ENCODE assay signal across 31 cellular contexts in the genomic region with DNA sequence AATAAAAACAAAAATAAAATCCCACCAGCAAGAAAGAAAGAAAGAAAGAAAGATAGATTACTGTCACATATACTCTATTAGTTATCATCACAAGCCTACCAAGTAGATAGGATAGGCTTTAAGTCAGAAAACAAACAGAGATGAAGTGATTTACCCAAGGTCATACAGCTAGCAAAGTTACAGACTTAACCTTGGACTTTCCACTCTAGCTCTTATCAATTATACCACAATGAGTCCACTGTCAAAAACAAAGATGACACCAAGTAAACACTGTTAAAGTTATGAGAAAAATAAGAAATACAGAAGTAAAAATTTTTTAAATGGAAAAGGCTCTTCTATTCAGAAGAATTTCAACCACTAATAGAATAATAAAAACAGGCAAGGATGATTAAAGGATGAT. TPM values are rescaled to one million over a fixed set of nuclear protein-coding genes. Genes with fewer than 3 reads are reported as not detected.
DNase-seq lines count a peak whose midpoint lies in the region; ATAC-seq, FAIRE-seq and TF ChIP-seq lines count a peak whose summit lies in the region.
"Had no signal": no experiment of that assay in that cellular context is flagged by ENCODE, and none has a peak within 500 bp of the region (broad histone marks: within the 10 kb centered on the region; RNA-seq: fewer than 3 reads in every experiment).

No MANE protein-coding gene starts in this region.

- no peak overlapping the region for H3K4me3 ChIP-seq in HepG2 (replicated peaks in 1 of 3; ENCODE audit: insufficient read depth in 1 of 3, low read depth in 2 of 3, low read length in 3 of 3)
- no peak overlapping the region for H3K4me3 ChIP-seq in right lobe of liver
- H3K4me3 ChIP-seq: A549; BLaER1; BLaER1 treated with 17β-estradiol and CSF1 and Interleukin-3, amounts not matched to agents 10 nM and 100 nM had no signal

- TF ChIP-seq RAD21 in HepG2 (CRISPR knock-in tag; IDR thresholded peaks at IDR 0.05) = no peak

- POLR2A ChIA-PET in HepG2 (lab: Yijun Ruan, JAX) = interaction anchor here (1.0 to 1.7 kb wide), 4 partner anchors 13 to 278 kb away, joined by 3 to 15 read pairs (median 6); partner anchors contain the start of genes LARS1, RBM27 and TCERG1

- H3K9ac ChIP-seq in HepG2 (ENCODE audit: insufficient read depth, low read depth, low read length) = no peak overlapping the region
- H3K9ac ChIP-seq: BLaER1; BLaER1 treated with 17β-estradiol and CSF1 and Interleukin-3, amounts not matched to agents 10 nM and 100 nM had no signal

- CTCF ChIA-PET in HepG2 (lab: Yijun Ruan, JAX; ENCODE audit: low intra/inter-chr PET ratio, low total read pairs) = no interaction called here

- H3K4me1 ChIP-seq in HepG2 (ENCODE audit: insufficient read depth, low read length) (peaks cover 23% of the 10 kb centered on the region), right lobe of liver (no peaks in the 10 kb centered on the region)
- H3K4me1 ChIP-seq: A549, BE2C, Caco-2 had no signal

- H3K27me3 ChIP-seq in HepG2 (ENCODE audit: control insufficient read depth in 1 of 2, insufficient read depth in 2 of 2, low read length in 2 of 2) = no peaks in the 10 kb centered on the region
- no peaks in the 10 kb centered on the region for H3K27me3 ChIP-seq in right lobe of liver
- H3K27me3 ChIP-seq: BE2C; BLaER1; BLaER1 treated with 17β-estradiol and CSF1 and Interleukin-3, amounts not matched to agents 10 nM and 100 nM had no signal

- peak; percentile 76 for ATAC-seq in HepG2
- ATAC-seq in right lobe of liver = no peak
- ATAC-seq: A549; CD8-positive, alpha-beta T cell had no signal

- DNase-seq in HepG2 (ENCODE audit: low spot score) (peak; percentile 81), right lobe of liver (no peak), H54 (ENCODE audit: insufficient read length, low spot score) (no peak), kidney tubule cell (ENCODE audit: low spot score) (no peak)
- DNase-seq: 8988T; ACHN; AML-193; BE2C; C1 segment of cervical spinal cord; Caco-2; Calu3; CD4-positive, alpha-beta memory T cell; CD4-positive, alpha-beta T cell; CD4-positive, CD25-positive, alpha-beta regulatory T cell; CD8-positive, alpha-beta memory T cell; CD8-positive, alpha-beta T cell; COR-L47; DMS 273 treated with DMSO at 0.1 percent for 48 hours; DMS153; DMS53; DMS79; DMS79 treated with DMSO at 0.1 percent for 48 hours; DND-41; EL had no signal

- TF ChIP-seq POLR2A in HepG2 (IDR thresholded peaks at IDR 0.05; ENCODE audit: insufficient read depth in 1 of 2, low read depth in 2 of 2, low read length in 2 of 2) = no peak
- no peak for TF ChIP-seq POLR2A in right lobe of liver (IDR thresholded peaks at IDR 0.05)
- no peak for TF ChIP-seq POLR2A in H54 (IDR thresholded peaks at IDR 0.05; ENCODE audit: low read depth, low read length)

- no TSS peak for BruUV-seq in HepG2 (replicated peaks; lab: Mats Ljungman, UMichigan)

- no peaks in the 10 kb centered on the region for H3K79me2 ChIP-seq in HepG2 (ENCODE audit: insufficient read depth, low read length)

- FAIRE-seq in HepG2 (lab: Jason Lieb, UNC) (no peak), H54 (lab: Jason Lieb, UNC) (peak; percentile 36)
- FAIRE-seq: A204.1, A549, D721Med had no signal

- H3K36me3 ChIP-seq in HepG2 (replicated peaks in 1 of 2; ENCODE audit: control insufficient read depth in 1 of 2, insufficient read depth in 2 of 2, low read length in 2 of 2) (peaks cover 6 to 56% of the 10 kb centered on the region in 2 experiments), right lobe of liver (peaks cover 0 to 59% (median 20%) of the 10 kb centered on the region in 4 donors)

- in situ Hi-C loops in HepG2 (cut with HindIII; ENCODE audit: extremely low pct_ligation_motif_present, low pct_unique_long_range_greater_than_20kb) = no loop called here

- H2AFZ ChIP-seq in HepG2 (ENCODE audit: low read length) = no peak overlapping the region

- TF ChIP-seq CTCF in HepG2 (CRISPR knock-in tag; IDR thresholded peaks at IDR 0.05) = no peak
- TF ChIP-seq CTCF in right lobe of liver (IDR thresholded peaks at IDR 0.05) = no peak

- H3K27ac ChIP-seq in HepG2 (ENCODE audit: extremely low read length, insufficient read depth, low read length) (peak overlapping the region; percentile 65), right lobe of liver (no peak overlapping the region)
- H3K27ac ChIP-seq: 22Rv1; A549; BLaER1; BLaER1 treated with 17β-estradiol and CSF1 and Interleukin-3, amounts not matched to agents 10 nM and 100 nM; C4-2B had no signal

- TF ChIP-seq EP300 in HepG2 (IDR thresholded peaks at IDR 0.05; ENCODE audit: low read depth in 2 of 2, low read length in 2 of 2) = peak in 1 of 2 experiments; percentile 80; a peak in 2 of 4 replicates
- TF ChIP-seq EP300 in HepG2 (CRISPR knock-in tag; IDR thresholded peaks at IDR 0.05; ENCODE audit: borderline replicate concordance) = no peak

- intact Hi-C loops in HepG2 (cut with micrococcal nuclease; ENCODE audit: unreplicated experiment) (loop anchor here (5.0 kb wide), 1 partner anchor 33 kb away; the partner anchor contains the start of gene RBM27), right lobe of liver (cut with DNase I) (no loop called here)

- no peak overlapping the region for H3K4me2 ChIP-seq in HepG2 (ENCODE audit: low read depth, low read length)
- H3K4me2 ChIP-seq: A549; BLaER1; BLaER1 treated with 17β-estradiol and CSF1 and Interleukin-3, amounts not matched to agents 10 nM and 100 nM had no signal

- no peaks in the 10 kb centered on the region for H4K20me1 ChIP-seq in HepG2 (ENCODE audit: insufficient read depth, low read length)

- H3K9me3 ChIP-seq in HepG2 (ENCODE audit: low read length) = no peaks in the 10 kb centered on the region
- no peaks in the 10 kb centered on the region for H3K9me3 ChIP-seq in right lobe of liver
- H3K9me3 ChIP-seq: A549, BE2C, BLaER1, Caco-2 had no signal

TF ChIP-seq in HepG2, 621 proteins besides CTCF, POLR2A, EP300 and RAD21 (continues in another document):
- TF ChIP-seq CREB3 (CRISPR knock-in tag; IDR thresholded peaks at IDR 0.05) (no peak), ZFP37 (CRISPR knock-in tag; IDR thresholded peaks at IDR 0.05; ENCODE audit: borderline replicate concordance) (no peak)

RNA-seq across cellular contexts. Expression of gene LARS1, which starts 13.4 kb away (rescaled TPM):
- total RNA-seq in HepG2 (2016; rRNA removed; fragmentation: Illumina TruSeq; extraction: Trizol) (96.5 and 140 TPM in 2 replicates), right lobe of liver (10 to 100 TPM; 17.6 to 35.3 (median 27.6) TPM)
- total RNA-seq in HepG2 (2016; cell fraction: cytosol; rRNA removed; fragmentation: Illumina TruSeq; extraction: Trizol; ENCODE audit: low read depth) = 12.2 and 15.2 TPM in 2 replicates
- total RNA-seq in HepG2 (2016; cell fraction: insoluble cytoplasmic fraction; rRNA removed; fragmentation: Illumina TruSeq; extraction: Trizol) = 99.3 and 136 TPM in 2 replicates
- total RNA-seq in HepG2 (2016; cell fraction: membrane; rRNA removed; fragmentation: Illumina TruSeq; extraction: Trizol) = 30.1 and 37.1 TPM in 2 replicates
- 102 and 112 TPM in 2 replicates for total RNA-seq in HepG2 (2016; cell fraction: nucleus; rRNA removed; fragmentation: Illumina TruSeq; extraction: Trizol)
- 21.2 and 21.8 TPM in 2 replicates for polyA plus RNA-seq in HepG2 (2011; rRNA removed)
- polyA plus RNA-seq in HepG2 (2011; cell fraction: cytosol; rRNA removed) = 7.5 and 12.4 TPM in 2 replicates
- 29.9 and 36.2 TPM in 2 replicates for polyA plus RNA-seq in HepG2 (2011; cell fraction: nucleus; rRNA removed)
- 68.9 and 88.6 TPM in 2 replicates for polyA plus RNA-seq in HepG2 (2012)
- polyA plus RNA-seq in HepG2 (2016; cell fraction: cytosol; fragmentation: Illumina TruSeq; extraction: Trizol; ENCODE audit: low read depth) = 5.8 and 6.1 TPM in 2 replicates
- polyA plus RNA-seq in HepG2 (2016; cell fraction: insoluble cytoplasmic fraction; fragmentation: Illumina TruSeq; extraction: Trizol; ENCODE audit: low read depth) = 76.4 and 84.5 TPM in 2 replicates
- 15.5 TPM in 2 replicates for polyA plus RNA-seq in HepG2 (2016; cell fraction: membrane; fragmentation: Illumina TruSeq; extraction: Trizol; ENCODE audit: low read depth)
- 119 and 123 TPM in 2 replicates for polyA plus RNA-seq in HepG2 (2016; cell fraction: nucleus; fragmentation: Illumina TruSeq; extraction: Trizol; ENCODE audit: insufficient read depth, low read depth)
- polyA minus RNA-seq in HepG2 (2011; rRNA and poly(A)+ RNA removed; ENCODE audit: low replicate concordance) = 42.7 and 58.6 TPM in 2 replicates
- 30.7 and 38.8 TPM in 2 replicates for polyA minus RNA-seq in HepG2 (2011; cell fraction: cytosol; rRNA and poly(A)+ RNA removed)
- polyA minus RNA-seq in HepG2 (2011; cell fraction: nucleus; rRNA and poly(A)+ RNA removed) = 88.7 and 106 TPM in 2 replicates

RNA-seq across cellular contexts. Expression of gene RBM27, which starts 34.3 kb away (rescaled TPM):
- total RNA-seq in HepG2 (2016; rRNA removed; fragmentation: Illumina TruSeq; extraction: Trizol) (23.4 and 31.2 TPM in 2 replicates), right lobe of liver (10 to 100 TPM in 3 of 6 experiments, 1 to 10 TPM in 3; 5.8 to 14.1 (median 9.8) TPM)
- 3.1 and 4.5 TPM in 2 replicates for total RNA-seq in HepG2 (2016; cell fraction: cytosol; rRNA removed; fragmentation: Illumina TruSeq; extraction: Trizol; ENCODE audit: low read depth)
- 21.8 and 27.9 TPM in 2 replicates for total RNA-seq in HepG2 (2016; cell fraction: insoluble cytoplasmic fraction; rRNA removed; fragmentation: Illumina TruSeq; extraction: Trizol)
- 8.6 and 10.8 TPM in 2 replicates for total RNA-seq in HepG2 (2016; cell fraction: membrane; rRNA removed; fragmentation: Illumina TruSeq; extraction: Trizol)
- 17.9 and 21.4 TPM in 2 replicates for total RNA-seq in HepG2 (2016; cell fraction: nucleus; rRNA removed; fragmentation: Illumina TruSeq; extraction: Trizol)
- polyA plus RNA-seq in HepG2 (2011; rRNA removed) = 9.9 and 12.9 TPM in 2 replicates
- polyA plus RNA-seq in HepG2 (2011; cell fraction: cytosol; rRNA removed) = 3.5 and 5.7 TPM in 2 replicates
- polyA plus RNA-seq in HepG2 (2011; cell fraction: nucleus; rRNA removed) = 5.9 and 7.8 TPM in 2 replicates
- polyA plus RNA-seq in HepG2 (2012) = 7.4 and 9.5 TPM in 2 replicates
- polyA plus RNA-seq in HepG2 (2016; cell fraction: cytosol; fragmentation: Illumina TruSeq; extraction: Trizol; ENCODE audit: low read depth) = 0.54 and 0.58 TPM in 2 replicates
- 20.4 and 20.7 TPM in 2 replicates for polyA plus RNA-seq in HepG2 (2016; cell fraction: insoluble cytoplasmic fraction; fragmentation: Illumina TruSeq; extraction: Trizol; ENCODE audit: low read depth)
- polyA plus RNA-seq in HepG2 (2016; cell fraction: membrane; fragmentation: Illumina TruSeq; extraction: Trizol; ENCODE audit: low read depth) = 2.8 and 3.6 TPM in 2 replicates
- 15.7 and 17.1 TPM in 2 replicates for polyA plus RNA-seq in HepG2 (2016; cell fraction: nucleus; fragmentation: Illumina TruSeq; extraction: Trizol; ENCODE audit: insufficient read depth, low read depth)
- 57.9 and 104 TPM in 2 replicates for polyA minus RNA-seq in HepG2 (2011; rRNA and poly(A)+ RNA removed; ENCODE audit: low replicate concordance)
- polyA minus RNA-seq in HepG2 (2011; cell fraction: cytosol; rRNA and poly(A)+ RNA removed) = 32.9 and 38.0 TPM in 2 replicates
- polyA minus RNA-seq in HepG2 (2011; cell fraction: nucleus; rRNA and poly(A)+ RNA removed) = 45.3 and 46.0 TPM in 2 replicates
